In genomic region chr12:5447329-5447728, GRCh38 we compare ENCODE assay signal across 27 cellular contexts. TPM values are rescaled to one million over a fixed set of nuclear protein-coding genes. Genes with fewer than 3 reads are reported as not detected.
"Had no signal": no experiment of that assay in that cellular context is flagged by ENCODE, and none has a peak within 500 bp of the region (broad histone marks: within the 10 kb centered on the region; RNA-seq: fewer than 3 reads in every experiment).

No MANE protein-coding gene starts in this region.

- H3K4me2 ChIP-seq: smooth muscle cell had no signal

- H3K27me3 ChIP-seq: pancreas, right atrium auricular region, testis, tibial artery, upper lobe of left lung had no signal

- DNase-seq: cortex of kidney; effector memory CD8-positive, alpha-beta T cell; erythroblast; esophagus squamous epithelium; foreskin melanocyte; hypothalamus; immature natural killer cell; left ventricle myocardium superior; lower lobe of right lung; mucosa of descending colon; naive B cell; pancreas; stimulated activated CD4-positive, alpha-beta T cell treated with anti-CD3 and anti-CD28 coated beads, Interleukin-2, amount 100 ng/mL, for 24 hours; stimulated activated CD4-positive, alpha-beta T cell treated with anti-CD3 and anti-CD28 coated beads, Interleukin-4, amount 100 ng/mL, for 24 hours; stimulated activated naive CD8-positive, alpha-beta T cell treated with anti-CD3 and anti-CD28 coated beads, Interleukin-15, Interleukin-2, amounts not matched to agents 100 U/mL and 50 U/mL, for 24 hours; substantia nigra; testis; upper lobe of left lung had no signal

- H3K9me3 ChIP-seq: esophagus squamous epithelium, lower lobe of right lung, mucosa of descending colon, neutrophil, pancreas, right atrium auricular region, testis, tibial artery, upper lobe of left lung had no signal

- H3K27ac ChIP-seq: esophagus squamous epithelium, lower lobe of right lung, neutrophil, pancreas, right atrium auricular region, testis, tibial artery, upper lobe of left lung had no signal

- ATAC-seq: effector memory CD8-positive, alpha-beta T cell; left ventricle myocardium superior; lower lobe of right lung; mucosa of descending colon; natural killer cell treated with Interleukin-12 subunit alpha and Interleukin-12 subunit beta and Interleukin-15 and Interleukin-18, amount 100 ng/mL, for 72 hours; pancreas; sciatic nerve; stimulated activated effector memory CD8-positive, alpha-beta T cell treated with anti-CD3 and anti-CD28 coated beads, Interleukin-12 subunit alpha, Interleukin-12 subunit beta, amount 100 ng/mL, for 72 hours; stimulated activated naive CD8-positive, alpha-beta T cell treated with anti-CD3 and anti-CD28 coated beads, Interleukin-15, Interleukin-2, amounts not matched to agents 100 U/mL and 50 U/mL, for 24 hours had no signal

- H3K4me1 ChIP-seq: lower lobe of right lung, pancreas, right atrium auricular region, upper lobe of left lung had no signal

- H3K36me3 ChIP-seq: esophagus squamous epithelium, lower lobe of right lung, neutrophil, pancreas, right atrium auricular region, tibial artery, upper lobe of left lung had no signal

- H3K4me3 ChIP-seq: esophagus squamous epithelium, lower lobe of right lung, mucosa of descending colon, pancreas, right atrium auricular region, smooth muscle cell, testis, tibial artery, upper lobe of left lung had no signal

RNA-seq across cellular contexts. Expression of gene NTF3, which starts 15.4 kb away (rescaled TPM):
- total RNA-seq: dermis microvascular lymphatic vessel endothelial cell; natural killer cell treated with Interleukin-12 subunit alpha and Interleukin-12 subunit beta and Interleukin-15 and Interleukin-18, amount 100 ng/mL, for 72 hours; omental fat pad; pancreas had no signal
